ENCODE assay signal across 23 cellular contexts in the genomic region with DNA sequence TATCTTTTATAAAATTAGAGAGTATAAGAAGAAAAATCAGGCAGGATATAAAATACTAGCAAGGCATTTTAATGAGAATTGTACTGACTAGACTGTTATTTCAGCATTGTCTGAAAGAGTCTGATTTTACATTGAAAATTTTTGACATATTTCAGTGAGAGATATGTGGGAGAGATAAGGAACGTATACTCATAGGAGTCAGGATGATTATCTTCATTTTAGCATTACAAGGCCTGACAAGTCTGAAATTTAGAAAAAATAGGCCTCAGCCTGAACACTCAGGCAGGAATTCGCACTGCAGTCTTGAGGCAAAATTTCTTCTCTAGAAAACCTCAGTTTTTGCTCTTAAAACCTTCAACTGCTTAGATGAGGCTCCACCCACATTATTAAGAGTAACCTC.
"Had no signal": no experiment of that assay in that cellular context is flagged by ENCODE, and none has a peak within 500 bp of the region (broad histone marks: within the 10 kb centered on the region; RNA-seq: fewer than 3 reads in every experiment).

No MANE protein-coding gene starts in this region.

- H3K4me1 ChIP-seq: colonic mucosa, esophagus squamous epithelium, heart left ventricle, left ventricle myocardium inferior, lower lobe of right lung, parathyroid adenoma, prostate gland, testis, tibial nerve had no signal

- H3K9me3 ChIP-seq: colonic mucosa, esophagus squamous epithelium, heart left ventricle, left ventricle myocardium inferior, lower lobe of right lung, prostate gland, testis, tibial nerve had no signal

- H3K27me3 ChIP-seq: colonic mucosa, esophagus squamous epithelium, heart left ventricle, testis, tibial nerve had no signal

- H3K79me2 ChIP-seq: parathyroid adenoma had no signal

- ATAC-seq: heart left ventricle; left cardiac atrium; lower lobe of right lung; sciatic nerve; stimulated activated naive B cell treated with anti-CD40 and anti-IgM and Interleukin-4, amounts not matched to agents 10 μg/mL and 1 μg/mL and 100 μg/mL, for 72 hours; stimulated activated naive CD8-positive, alpha-beta T cell treated with anti-CD3 and anti-CD28 coated beads, Interleukin-15, amount 100 ng/mL, for 72 hours had no signal

- H3K9me3 Mint-ChIP-seq: nephron; stimulated activated naive B cell treated with anti-CD40 and anti-IgM and Interleukin-4, amounts not matched to agents 10 μg/mL and 1 μg/mL and 100 μg/mL, for 72 hours; stimulated activated naive CD8-positive, alpha-beta T cell treated with anti-CD3 and anti-CD28 coated beads, Interleukin-15, amount 100 ng/mL, for 72 hours had no signal

- H3K36me3 Mint-ChIP-seq: naive B cell; stimulated activated naive B cell treated with anti-CD40 and anti-IgM and Interleukin-4, amounts not matched to agents 10 μg/mL and 1 μg/mL and 100 μg/mL, for 72 hours had no signal

- H3K4me3 ChIP-seq: colonic mucosa, esophagus squamous epithelium, heart left ventricle, left ventricle myocardium inferior, lower lobe of right lung, prostate gland, testis, tibial nerve had no signal

- FAIRE-seq: kidney had no signal

- H3K4me3 Mint-ChIP-seq: naive B cell; nephron; stimulated activated naive B cell treated with anti-CD40 and anti-IgM and Interleukin-4, amounts not matched to agents 10 μg/mL and 1 μg/mL and 100 μg/mL, for 72 hours; stimulated activated naive CD8-positive, alpha-beta T cell treated with anti-CD3 and anti-CD28 coated beads, Interleukin-15, amount 100 ng/mL, for 72 hours had no signal

- H3K27ac Mint-ChIP-seq: naive B cell; nephron; stimulated activated naive B cell treated with anti-CD40 and anti-IgM and Interleukin-4, amounts not matched to agents 10 μg/mL and 1 μg/mL and 100 μg/mL, for 72 hours; stimulated activated naive CD8-positive, alpha-beta T cell treated with anti-CD3 and anti-CD28 coated beads, Interleukin-15, amount 100 ng/mL, for 72 hours had no signal

- H3K27me3 Mint-ChIP-seq: naive B cell; stimulated activated naive B cell treated with anti-CD40 and anti-IgM and Interleukin-4, amounts not matched to agents 10 μg/mL and 1 μg/mL and 100 μg/mL, for 72 hours; stimulated activated naive CD8-positive, alpha-beta T cell treated with anti-CD3 and anti-CD28 coated beads, Interleukin-15, amount 100 ng/mL, for 72 hours had no signal

- H3K36me3 ChIP-seq: colonic mucosa, esophagus squamous epithelium, heart left ventricle, left ventricle myocardium inferior, lower lobe of right lung, prostate gland, tibial nerve had no signal

- H2AFZ ChIP-seq: parathyroid adenoma had no signal

- H3K27ac ChIP-seq: colonic mucosa, esophagus squamous epithelium, heart left ventricle, left ventricle myocardium inferior, lower lobe of right lung, parathyroid adenoma, prostate gland, testis, tibial nerve had no signal

- DNase-seq: colonic mucosa; dermis blood vessel endothelial cell; esophagus squamous epithelium; foreskin melanocyte; heart left ventricle; hippocampal formation; kidney; left cardiac atrium; left ventricle myocardium inferior; lower lobe of right lung; mesenchymal stem cell; naive B cell; retina; stimulated activated CD4-positive, alpha-beta T cell treated with anti-CD3 and anti-CD28 coated beads, Interleukin-2, amount 100 ng/mL, for 24 hours; stimulated activated CD4-positive, alpha-beta T cell treated with anti-CD3 and anti-CD28 coated beads, Interleukin-4, amount 100 ng/mL, for 4 hours; stimulated activated naive B cell treated with anti-CD40 and anti-IgM and Interleukin-4, amounts not matched to agents 10 μg/mL and 1 μg/mL and 100 μg/mL, for 72 hours; stimulated activated naive CD8-positive, alpha-beta T cell treated with anti-CD3 and anti-CD28 coated beads, Interleukin-15, amount 100 ng/mL, for 72 hours; testis had no signal

- H3K4me1 Mint-ChIP-seq: naive B cell; nephron; stimulated activated naive B cell treated with anti-CD40 and anti-IgM and Interleukin-4, amounts not matched to agents 10 μg/mL and 1 μg/mL and 100 μg/mL, for 72 hours; stimulated activated naive CD8-positive, alpha-beta T cell treated with anti-CD3 and anti-CD28 coated beads, Interleukin-15, amount 100 ng/mL, for 72 hours had no signal

- H3K9ac ChIP-seq: parathyroid adenoma had no signal
